11 cellular contexts compared by ENCODE assay signal in the genomic region with DNA sequence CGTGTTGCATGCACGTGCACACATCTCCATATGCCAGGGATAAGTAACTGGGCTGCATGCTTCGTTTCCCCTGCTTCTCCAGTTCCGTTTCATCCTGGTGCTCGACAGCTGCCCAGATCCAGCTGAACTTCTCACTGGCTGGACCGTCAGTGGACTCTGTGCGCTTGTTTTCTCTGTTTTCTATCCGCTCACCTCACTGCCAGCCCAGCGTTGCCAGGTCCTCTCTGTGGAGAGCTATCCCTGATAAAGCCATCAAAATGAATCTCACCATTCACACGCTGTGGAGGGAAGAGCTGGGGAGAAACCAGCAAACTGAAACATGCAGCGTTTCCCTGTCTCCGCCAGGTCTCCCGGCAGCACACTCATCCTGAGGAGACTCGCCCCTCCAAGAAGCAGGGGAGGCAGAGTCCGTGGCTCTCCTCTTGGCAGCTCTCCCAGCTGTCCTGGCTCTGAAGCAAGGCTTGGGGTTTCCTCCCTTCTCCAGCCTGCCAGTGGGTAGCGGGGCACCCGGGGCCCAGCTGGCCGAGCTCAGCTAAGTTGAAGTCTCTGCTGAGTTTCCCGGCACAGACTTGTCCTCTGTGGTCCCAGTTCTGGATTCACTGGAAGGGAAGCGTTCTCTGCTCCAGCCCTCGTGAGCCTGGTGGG.
DNase-seq lines count a peak whose midpoint lies in the region; ATAC-seq and TF ChIP-seq lines count a peak whose summit lies in the region.
"Had no signal": no experiment of that assay in that cellular context is flagged by ENCODE, and none has a peak within 500 bp of the region (broad histone marks: within the 10 kb centered on the region; RNA-seq: fewer than 3 reads in every experiment).

No MANE protein-coding gene starts in this region.

- H3K36me3 ChIP-seq in psoas muscle (ENCODE audit: insufficient read depth in 1 of 2, low read depth in 1 of 2), result peaks cover 0 to 9% of the 10 kb centered on the region in 2 donors
- peaks cover 4 to 93% (median 14%) of the 10 kb centered on the region in 3 experiments for H3K36me3 ChIP-seq in naive thymus-derived CD4-positive, alpha-beta T cell (ENCODE audit: control insufficient read depth in 2 of 3, insufficient read depth in 3 of 3, low read length in 3 of 3)

- peak overlapping the region; percentile 1 for H3K27ac ChIP-seq in psoas muscle
- no peak overlapping the region for H3K27ac ChIP-seq in naive thymus-derived CD4-positive, alpha-beta T cell (ENCODE audit: low read depth, low read length)

- DNase-seq in Daoy (ENCODE audit: low read depth) (peak; percentile 59), WTC11 (ENCODE audit: low spot score) (no peak), glutamatergic neuron (no peak), psoas muscle (no peak), SK-N-DZ (ENCODE audit: low spot score) (no peak)
- no peak for DNase-seq in stimulated activated naive CD4-positive, alpha-beta T cell (lab: John Stamatoyannopoulos, UW)
- no peak for DNase-seq in naive thymus-derived CD4-positive, alpha-beta T cell
- DNase-seq: esophagus squamous epithelium had no signal

- H3K27me3 Mint-ChIP-seq in WTC11 (ENCODE audit: low read depth), result no peaks in the 10 kb centered on the region; the same call in 1 of the 2 replicates
- peaks cover 17% of the 10 kb centered on the region for H3K27me3 Mint-ChIP-seq in glutamatergic neuron (ENCODE audit: unreplicated experiment)
- no peaks in the 10 kb centered on the region for H3K27me3 Mint-ChIP-seq in stimulated activated memory B cell treated with anti-CD40 and anti-IgM and Interleukin-4, amounts not matched to agents 10 μg/mL and 1 μg/mL and 100 μg/mL, for 72 hours
- H3K27me3 Mint-ChIP-seq in naive thymus-derived CD4-positive, alpha-beta T cell, result no peaks in the 10 kb centered on the region

- no peak for TF ChIP-seq CTCF in WTC11 (IDR thresholded peaks at IDR 0.05)
- TF ChIP-seq CTCF in glutamatergic neuron (IDR thresholded peaks at IDR 0.05; ENCODE audit: partially characterized antibody, unreplicated experiment), result no peak
- TF ChIP-seq CTCF in psoas muscle (IDR thresholded peaks at IDR 0.05), result no peak

- CTCF ChIA-PET in WTC11 (lab: Charles Lee), result no interaction called here
- CTCF ChIA-PET in naive thymus-derived CD4-positive, alpha-beta T cell (lab: Charles Lee), result no interaction called here

- peaks cover 43% of the 10 kb centered on the region for H3K4me1 ChIP-seq in psoas muscle
- no peaks in the 10 kb centered on the region for H3K4me1 ChIP-seq in naive thymus-derived CD4-positive, alpha-beta T cell (ENCODE audit: control insufficient read depth in 2 of 2, insufficient read depth in 2 of 2, low read length in 2 of 2)

- peaks cover 42% of the 10 kb centered on the region for H3K4me1 Mint-ChIP-seq in WTC11
- peaks cover 41% of the 10 kb centered on the region for H3K4me1 Mint-ChIP-seq in glutamatergic neuron (ENCODE audit: low read depth, unreplicated experiment)
- peaks cover 6% of the 10 kb centered on the region for H3K4me1 Mint-ChIP-seq in stimulated activated memory B cell treated with anti-CD40 and anti-IgM and Interleukin-4, amounts not matched to agents 10 μg/mL and 1 μg/mL and 100 μg/mL, for 72 hours
- H3K4me1 Mint-ChIP-seq in naive thymus-derived CD4-positive, alpha-beta T cell, result peaks cover 0 to 22% (median 3%) of the 10 kb centered on the region in 7 donors

- H3K9me3 Mint-ChIP-seq in WTC11, result no peaks in the 10 kb centered on the region
- peaks cover 9% of the 10 kb centered on the region for H3K9me3 Mint-ChIP-seq in glutamatergic neuron (ENCODE audit: unreplicated experiment)
- H3K9me3 Mint-ChIP-seq in stimulated activated memory B cell treated with anti-CD40 and anti-IgM and Interleukin-4, amounts not matched to agents 10 μg/mL and 1 μg/mL and 100 μg/mL, for 72 hours, result no peaks in the 10 kb centered on the region
- H3K9me3 Mint-ChIP-seq in naive thymus-derived CD4-positive, alpha-beta T cell, result peaks cover 0 to 2% (median 0%) of the 10 kb centered on the region in 11 donors

- WGBS in psoas muscle, 3 donors, result 34 to 64% (median 50%) methylated on average over 20 to 21 of the region's 21 CpGs

- intact Hi-C loops in psoas muscle (cut with DNase I), result no loop called here
- intact Hi-C loops in naive thymus-derived CD4-positive, alpha-beta T cell (cut with micrococcal nuclease), result no loop called here

- H3K4me3 Mint-ChIP-seq in WTC11 (no peak overlapping the region), glutamatergic neuron (ENCODE audit: unreplicated experiment) (peak overlapping the region; percentile 18)
- H3K4me3 Mint-ChIP-seq in stimulated activated memory B cell treated with anti-CD40 and anti-IgM and Interleukin-4, amounts not matched to agents 10 μg/mL and 1 μg/mL and 100 μg/mL, for 72 hours, result no peak overlapping the region
- H3K4me3 Mint-ChIP-seq in naive thymus-derived CD4-positive, alpha-beta T cell, result no peak overlapping the region

- H3K27ac Mint-ChIP-seq in WTC11 (peak overlapping the region; percentile 58; the same call in 1 of the 2 replicates), glutamatergic neuron (ENCODE audit: unreplicated experiment) (peak overlapping the region; percentile 57)
- H3K27ac Mint-ChIP-seq in stimulated activated memory B cell treated with anti-CD40 and anti-IgM and Interleukin-4, amounts not matched to agents 10 μg/mL and 1 μg/mL and 100 μg/mL, for 72 hours, result no peak overlapping the region
- peak overlapping the region in 1 of 9 donors; percentile 16 for H3K27ac Mint-ChIP-seq in naive thymus-derived CD4-positive, alpha-beta T cell

- no peaks in the 10 kb centered on the region for H3K27me3 ChIP-seq in psoas muscle (ENCODE audit: insufficient read depth in 3 of 3, low read length in 2 of 3)
- H3K27me3 ChIP-seq in naive thymus-derived CD4-positive, alpha-beta T cell (ENCODE audit: control insufficient read depth in 2 of 2, insufficient read depth in 2 of 2, low read length in 2 of 2), result no peaks in the 10 kb centered on the region
- H3K27me3 ChIP-seq: esophagus squamous epithelium had no signal

- POLR2A ChIA-PET in WTC11 (lab: Charles Lee), result no interaction called here
- POLR2A ChIA-PET in naive thymus-derived CD4-positive, alpha-beta T cell (lab: Charles Lee), result no interaction called here

- no peak for ATAC-seq in WTC11
- ATAC-seq in psoas muscle, result no peak
- no peak for ATAC-seq in stimulated activated memory B cell treated with anti-CD40 and anti-IgM and Interleukin-4, amounts not matched to agents 10 μg/mL and 1 μg/mL and 100 μg/mL, for 72 hours
- ATAC-seq in naive thymus-derived CD4-positive, alpha-beta T cell, result no peak
- ATAC-seq: Panc1 had no signal

- H3K36me3 Mint-ChIP-seq in WTC11 (peaks cover 96% of the 10 kb centered on the region), glutamatergic neuron (ENCODE audit: unreplicated experiment) (peaks cover 6% of the 10 kb centered on the region)
- H3K36me3 Mint-ChIP-seq in stimulated activated memory B cell treated with anti-CD40 and anti-IgM and Interleukin-4, amounts not matched to agents 10 μg/mL and 1 μg/mL and 100 μg/mL, for 72 hours, result peaks cover 78% of the 10 kb centered on the region
- peaks cover 0 to 58% (median 13%) of the 10 kb centered on the region in 5 donors for H3K36me3 Mint-ChIP-seq in naive thymus-derived CD4-positive, alpha-beta T cell

- H3K4me3 ChIP-seq in psoas muscle, result no peak overlapping the region
- H3K4me3 ChIP-seq in naive thymus-derived CD4-positive, alpha-beta T cell (ENCODE audit: low read length), result no peak overlapping the region
- H3K4me3 ChIP-seq: esophagus squamous epithelium, skin epidermis had no signal

- no peaks in the 10 kb centered on the region for H3K9me3 ChIP-seq in psoas muscle
- H3K9me3 ChIP-seq in naive thymus-derived CD4-positive, alpha-beta T cell (ENCODE audit: control insufficient read depth in 2 of 3, low read length in 3 of 3), result no peaks in the 10 kb centered on the region
- H3K9me3 ChIP-seq: esophagus squamous epithelium had no signal

TF ChIP-seq in WTC11, 78 proteins besides CTCF, POLR2A, EP300 and RAD21 (continues in another document):
- TF ChIP-seq TEAD1 (CRISPR knock-in tag; IDR thresholded peaks at IDR 0.05), result no peak
- TF ChIP-seq PRRX2 (CRISPR knock-in tag; IDR thresholded peaks at IDR 0.05), result no peak
- no peak for TF ChIP-seq JUN (CRISPR knock-in tag; IDR thresholded peaks at IDR 0.05)
- no peak for TF ChIP-seq ZNF281 (CRISPR knock-in tag; IDR thresholded peaks at IDR 0.05)
- TF ChIP-seq, protein P1, sequence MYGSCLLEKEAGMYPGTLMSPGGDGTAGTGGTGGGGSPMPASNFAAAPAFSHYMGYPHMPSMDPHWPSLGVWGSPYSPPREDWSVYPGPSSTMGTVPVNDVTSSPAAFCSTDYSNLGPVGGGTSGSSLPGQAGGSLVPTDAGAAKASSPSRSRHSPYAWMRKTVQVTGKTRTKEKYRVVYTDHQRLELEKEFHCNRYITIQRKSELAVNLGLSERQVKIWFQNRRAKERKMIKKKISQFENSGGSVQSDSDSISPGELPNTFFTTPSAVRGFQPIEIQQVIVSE (CRISPR knock-in tag; IDR thresholded peaks at IDR 0.05; ENCODE audit: borderline replicate concordance), result no peak
- TF ChIP-seq CREM (CRISPR knock-in tag; IDR thresholded peaks at IDR 0.05), result no peak
- no peak for TF ChIP-seq NFYB (CRISPR knock-in tag; conservative IDR thresholded peaks at IDR 0.05; ENCODE audit: low read depth)
